ENCODE assay signal across 26 cellular contexts in genomic region chr4:124745988-124746801, GRCh38. TPM values are rescaled to one million over a fixed set of nuclear protein-coding genes. Genes with fewer than 3 reads are reported as not detected.
DNase-seq lines count a peak whose midpoint lies in the region; ATAC-seq and TF ChIP-seq lines count a peak whose summit lies in the region.
"Had no signal": no experiment of that assay in that cellular context is flagged by ENCODE, and none has a peak within 500 bp of the region (broad histone marks: within the 10 kb centered on the region; RNA-seq: fewer than 3 reads in every experiment).

No MANE protein-coding gene starts in this region.

- CTCF ChIA-PET in T-cell (lab: Charles Lee) = no interaction called here

- H3K27me3 ChIP-seq in mesenchymal stem cell (ENCODE audit: control insufficient read depth in 1 of 2, insufficient read depth in 1 of 2, low read length in 2 of 2) (no peaks in the 10 kb centered on the region), thoracic aorta (replicated peaks; ENCODE audit: insufficient read depth) (no peaks in the 10 kb centered on the region)
- H3K27me3 ChIP-seq: neutrophil, spleen had no signal

- H3K36me3 Mint-ChIP-seq in T-cell = no peaks in the 10 kb centered on the region
- H3K36me3 Mint-ChIP-seq: activated naive CD4-positive, alpha-beta T cell treated with anti-CD3 and anti-CD28 coated beads, Interleukin-2, amount 10 ng/mL, durations not matched to agents 7 days and 5 days; CD14-positive monocyte; memory B cell; stimulated activated naive B cell treated with anti-CD40 and anti-IgM and Interleukin-4, amounts not matched to agents 10 μg/mL and 1 μg/mL and 100 μg/mL, for 72 hours; type B pancreatic cell had no signal

- no peaks in the 10 kb centered on the region for H3K4me1 Mint-ChIP-seq in T-cell
- H3K4me1 Mint-ChIP-seq: activated naive CD4-positive, alpha-beta T cell treated with anti-CD3 and anti-CD28 coated beads, Interleukin-2, amount 10 ng/mL, durations not matched to agents 7 days and 5 days; CD14-positive monocyte; memory B cell; stimulated activated naive B cell treated with anti-CD40 and anti-IgM and Interleukin-4, amounts not matched to agents 10 μg/mL and 1 μg/mL and 100 μg/mL, for 72 hours had no signal

- H3K79me1 ChIP-seq in mesenchymal stem cell (replicated peaks; ENCODE audit: low read length, poor library complexity, severe bottlenecking) = no peaks in the 10 kb centered on the region

- no peak overlapping the region for H3K4ac ChIP-seq in mesenchymal stem cell (ENCODE audit: low read depth in 1 of 2, low read length in 2 of 2)

- DNase-seq in cardiac fibroblast (ENCODE audit: low read depth in 2 of 2) (peak; percentile 59 to 60), fibroblast of the aortic adventitia (ENCODE audit: low read depth) (peak; percentile 68), mesenchymal stem cell (peak; percentile 10), thoracic aorta (ENCODE audit: low spot score) (no peak), NCI-H2029 treated with DMSO at 0.1 percent for 48 hours (lab: John Stamatoyannopoulos, UW) (no peak), NCI-H2171 treated with DMSO at 0.1 percent for 48 hours (lab: John Stamatoyannopoulos, UW) (no peak), T-cell (no peak), SK-N-DZ (ENCODE audit: low spot score) (no peak)
- DNase-seq: activated CD4-positive, alpha-beta T cell treated with anti-CD3 and anti-CD28 coated beads, Interleukin-2, amount 50 U/mL, for 1 hour; activated naive CD4-positive, alpha-beta T cell treated with anti-CD3 and anti-CD28 coated beads, Interleukin-2, amount 10 ng/mL, durations not matched to agents 7 days and 5 days; anterior cingulate cortex; DMS 273 treated with DMSO at 0.1 percent for 48 hours; effector CD8-positive, alpha-beta T cell; erythroblast; kidney; NCI-H1694 treated with DMSO at 0.1 percent for 48 hours; NCI-H526 treated with DMSO at 0.1 percent for 48 hours; SK-N-SH; spleen; stimulated activated CD4-positive, alpha-beta T cell treated with anti-CD3 and anti-CD28 coated beads, Interleukin-4, amount 100 ng/mL, for 1 hour; stimulated activated naive B cell treated with anti-CD40 and anti-IgM and Interleukin-4, amounts not matched to agents 10 μg/mL and 1 μg/mL and 100 μg/mL, for 72 hours had no signal

- H3K14ac ChIP-seq in mesenchymal stem cell (ENCODE audit: low read length in 2 of 2) = no peak overlapping the region

- peak overlapping the region; percentile 27 for H3K9ac ChIP-seq in mesenchymal stem cell (ENCODE audit: low read length)
- H3K9ac ChIP-seq: SK-N-SH had no signal

- no peak overlapping the region for H3K23ac ChIP-seq in mesenchymal stem cell (ENCODE audit: low read length in 2 of 2)

- no peak overlapping the region for H4K91ac ChIP-seq in mesenchymal stem cell (ENCODE audit: low read length)

- H2AFZ ChIP-seq in mesenchymal stem cell (ENCODE audit: low read depth, low read length) = no peak overlapping the region

- POLR2A ChIA-PET in T-cell (lab: Charles Lee) = no interaction called here

- H2BK120ac ChIP-seq in mesenchymal stem cell (ENCODE audit: low read depth, low read length) = no peak overlapping the region

- no peak overlapping the region for H2BK15ac ChIP-seq in mesenchymal stem cell (ENCODE audit: low read depth, poor library complexity, severe bottlenecking)

- H3K4me3 ChIP-seq in cardiac fibroblast (replicated peaks in 1 of 2; ENCODE audit: low read depth in 2 of 2, low read length in 2 of 2) (no peak overlapping the region), fibroblast of the aortic adventitia (ENCODE audit: low read depth, low read length) (peak overlapping the region; percentile 16), mesenchymal stem cell (ENCODE audit: insufficient read depth in 1 of 2, low read depth in 1 of 2, low read length in 2 of 2) (peak overlapping the region in 1 of 2 experiments; percentile 42), thoracic aorta (peak overlapping the region; percentile 55)
- H3K4me3 ChIP-seq: spleen had no signal

- no peak overlapping the region for H2BK12ac ChIP-seq in mesenchymal stem cell (ENCODE audit: low read length in 2 of 2)

- TF ChIP-seq CTCF in cardiac fibroblast (IDR thresholded peaks at IDR 0.05; ENCODE audit: low read depth, low read length) (no peak), fibroblast of the aortic adventitia (IDR thresholded peaks at IDR 0.05; ENCODE audit: insufficient read depth, low read length) (no peak), thoracic aorta (IDR thresholded peaks at IDR 0.05) (no peak)

- H3K4me1 ChIP-seq in mesenchymal stem cell (ENCODE audit: control insufficient read depth, insufficient read depth, low read depth, low read length) (no peaks in the 10 kb centered on the region), thoracic aorta (ENCODE audit: control insufficient read depth in 1 of 2, low read depth in 2 of 2) (peaks cover 0 to 21% of the 10 kb centered on the region in 2 donors)
- H3K4me1 ChIP-seq: spleen had no signal

- H4K8ac ChIP-seq in mesenchymal stem cell (ENCODE audit: low read length) = no peak overlapping the region

- no peaks in the 10 kb centered on the region for H3K9me3 Mint-ChIP-seq in T-cell
- H3K9me3 Mint-ChIP-seq: activated naive CD4-positive, alpha-beta T cell treated with anti-CD3 and anti-CD28 coated beads, Interleukin-2, amount 10 ng/mL, durations not matched to agents 7 days and 5 days; activated T-helper 1 cell treated with anti-CD3 and anti-CD28 coated beads, Interleukin-12 subunit alpha, Interleukin-12 subunit beta, Interleukin-2, Interleukin-4 antibody, amounts not matched to agents 30 ng/mL and 10 ng/mL and 1 ng/mL, durations not matched to agents 14 hours and 24 hours and 36 hours; stimulated activated naive B cell treated with anti-CD40 and anti-IgM and Interleukin-4, amounts not matched to agents 10 μg/mL and 1 μg/mL and 100 μg/mL, for 72 hours; type B pancreatic cell had no signal

- H2AK5ac ChIP-seq in mesenchymal stem cell (ENCODE audit: low read length, severe bottlenecking) = no peak overlapping the region

- ATAC-seq in thoracic aorta (ENCODE audit: insufficient number of reproducible peaks, low FRiP score, low read depth) (no peak), T-cell (replicated peaks in 1 of 4) (no peak)
- ATAC-seq: stimulated activated naive B cell treated with anti-CD40 and anti-IgM and Interleukin-4, amounts not matched to agents 10 μg/mL and 1 μg/mL and 100 μg/mL, for 72 hours had no signal

- peaks cover 0 to 4% of the 10 kb centered on the region in 2 donors for H3K27me3 Mint-ChIP-seq in T-cell
- H3K27me3 Mint-ChIP-seq: activated naive CD4-positive, alpha-beta T cell treated with anti-CD3 and anti-CD28 coated beads, Interleukin-2, amount 10 ng/mL, durations not matched to agents 7 days and 5 days; memory B cell; type B pancreatic cell had no signal

- 99% methylated on average over 4 of the region's 5 CpGs for WGBS in mesenchymal stem cell

- no peaks in the 10 kb centered on the region for H3K9me3 ChIP-seq in mesenchymal stem cell (ENCODE audit: control insufficient read depth, low read length)
- no peaks in the 10 kb centered on the region for H3K9me3 ChIP-seq in thoracic aorta
- H3K9me3 ChIP-seq: neutrophil, SK-N-SH, spleen had no signal

- H2BK5ac ChIP-seq in mesenchymal stem cell (ENCODE audit: low read depth, low read length, poor library complexity, severe bottlenecking) = no peak overlapping the region

- H3K4me2 ChIP-seq in mesenchymal stem cell (ENCODE audit: low read length, poor library complexity, severe bottlenecking) = no peak overlapping the region
- H3K4me2 ChIP-seq: SK-N-SH had no signal

- H3K36me3 ChIP-seq in mesenchymal stem cell (ENCODE audit: control insufficient read depth in 1 of 2, insufficient read depth in 2 of 2, low read depth in 1 of 2, low read length in 2 of 2) (no peaks in the 10 kb centered on the region), thoracic aorta (no peaks in the 10 kb centered on the region)
- H3K36me3 ChIP-seq: neutrophil, spleen had no signal

- H3K27ac ChIP-seq in mesenchymal stem cell (ENCODE audit: low read length, poor library complexity, severe bottlenecking) (no peak overlapping the region), thoracic aorta (peak overlapping the region in 1 of 2 donors; percentile 44)
- H3K27ac ChIP-seq: neutrophil, spleen had no signal

- no peak overlapping the region for H3K18ac ChIP-seq in mesenchymal stem cell (ENCODE audit: low read depth in 1 of 2, low read length in 2 of 2)

- no peak overlapping the region for H3K4me3 Mint-ChIP-seq in T-cell
- H3K4me3 Mint-ChIP-seq: activated naive CD4-positive, alpha-beta T cell treated with anti-CD3 and anti-CD28 coated beads, Interleukin-2, amount 10 ng/mL, durations not matched to agents 7 days and 5 days; activated T-helper 1 cell treated with anti-CD3 and anti-CD28 coated beads, Interleukin-12 subunit alpha, Interleukin-12 subunit beta, Interleukin-2, Interleukin-4 antibody, amounts not matched to agents 30 ng/mL and 10 ng/mL and 1 ng/mL, durations not matched to agents 14 hours and 24 hours and 36 hours; CD14-positive monocyte; memory B cell; stimulated activated naive B cell treated with anti-CD40 and anti-IgM and Interleukin-4, amounts not matched to agents 10 μg/mL and 1 μg/mL and 100 μg/mL, for 72 hours; type B pancreatic cell had no signal

- no peak overlapping the region for H3K27ac Mint-ChIP-seq in T-cell
- H3K27ac Mint-ChIP-seq: activated naive CD4-positive, alpha-beta T cell treated with anti-CD3 and anti-CD28 coated beads, Interleukin-2, amount 10 ng/mL, durations not matched to agents 7 days and 5 days; activated T-helper 1 cell treated with anti-CD3 and anti-CD28 coated beads, Interleukin-12 subunit alpha, Interleukin-12 subunit beta, Interleukin-2, Interleukin-4 antibody, amounts not matched to agents 30 ng/mL and 10 ng/mL and 1 ng/mL, durations not matched to agents 14 hours and 24 hours and 36 hours; CD14-positive monocyte; memory B cell; stimulated activated naive B cell treated with anti-CD40 and anti-IgM and Interleukin-4, amounts not matched to agents 10 μg/mL and 1 μg/mL and 100 μg/mL, for 72 hours; type B pancreatic cell had no signal

RNA-seq across cellular contexts. Expression of gene ANKRD50, which starts 33.7 kb away (rescaled TPM):
- total RNA-seq in fibroblast of the aortic adventitia (ENCODE audit: low replicate concordance) = 22.2 and 23.4 TPM in 2 replicates
- 15.1 TPM for polyA plus RNA-seq in mesenchymal stem cell (2013, experiment 1 of 2)
- 14.8 TPM for polyA plus RNA-seq in mesenchymal stem cell (2013, experiment 2 of 2)
- total RNA-seq in thoracic aorta = 10 to 100 TPM; 21.1 to 23.9 TPM
- under 1 TPM; 0.23 to 0.65 (median 0.41) TPM for total RNA-seq in T-cell
- 5.4 and 5.8 TPM in 2 replicates for polyA plus RNA-seq in SK-N-DZ (2014; cell fraction: cytosol; rRNA removed)
- polyA plus RNA-seq in SK-N-DZ (2014; cell fraction: nucleus; rRNA removed) = 3.9 and 4.1 TPM in 2 replicates

Comparison
In these comparisons a context has a peak if more than half of its experiments do, and no peak if none do; other contexts are left out.
1. DNase-seq: peak in cardiac fibroblast (2 of 2), fibroblast of the aortic adventitia (single experiment) and mesenchymal stem cell (single experiment); none in thoracic aorta (single experiment), NCI-H2029 treated with DMSO at 0.1 percent for 48 hours (single experiment), NCI-H2171 treated with DMSO at 0.1 percent for 48 hours (single experiment), T-cell (0 of 34) and SK-N-DZ (single experiment).
2. H3K4me3 ChIP-seq: peak in fibroblast of the aortic adventitia (single experiment) and thoracic aorta (single experiment); none in cardiac fibroblast (0 of 2).
3. RNA of gene ANKRD50, which starts 33.7 kb away (total RNA-seq): 21.1 to 23.9 TPM in thoracic aorta and 22.2 to 23.4 TPM in fibroblast of the aortic adventitia; 0.23 to 0.65 TPM in T-cell; every median in the first group is over 10 times any median in the second.